2 cellular contexts compared by ENCODE assay signal in genomic region chr22:27621671-27622070, GRCh38.
TF ChIP-seq lines count a peak whose summit lies in the region.

No MANE protein-coding gene starts in this region.

TF ChIP-seq in IMR-90, 13 proteins besides CTCF, POLR2A, EP300 and RAD21:
- TF ChIP-seq FOS (IDR thresholded peaks at IDR 0.05; ENCODE audit: low read depth, low read length) (no peak), RFX5 (IDR thresholded peaks at IDR 0.05; ENCODE audit: low read depth, low read length) (no peak), NFE2L2 (IDR thresholded peaks at IDR 0.05; ENCODE audit: low read depth, low read length) (no peak), USF2 (IDR thresholded peaks at IDR 0.05; ENCODE audit: low read depth, low read length) (no peak), MAFK (IDR thresholded peaks at IDR 0.05; ENCODE audit: low read depth, low read length) (no peak), MXI1 (IDR thresholded peaks at IDR 0.05; ENCODE audit: borderline replicate concordance, low read depth, low read length) (no peak), CHD1 (IDR thresholded peaks at IDR 0.05; ENCODE audit: low read depth, low read length) (no peak), RCOR1 (IDR thresholded peaks at IDR 0.05; ENCODE audit: insufficient replicate concordance, low read length) (no peak), BHLHE40 (IDR thresholded peaks at IDR 0.05; ENCODE audit: low read depth, low read length) (no peak), ELK1 (IDR thresholded peaks at IDR 0.05; ENCODE audit: borderline replicate concordance, low read depth, low read length) (no peak), CEBPB (IDR thresholded peaks at IDR 0.05; ENCODE audit: low read depth, low read length) (no peak), SMC3 (IDR thresholded peaks at IDR 0.05; ENCODE audit: low read depth, low read length) (no peak)

TF ChIP-seq in H1, 55 proteins besides CTCF, POLR2A, EP300 and RAD21:
- TF ChIP-seq ASH2L (IDR thresholded peaks at IDR 0.05; ENCODE audit: low read length) (no peak), TEAD4 (IDR thresholded peaks at IDR 0.05; ENCODE audit: low read depth, low read length) (no peak), EZH2 (IDR thresholded peaks at IDR 0.05; ENCODE audit: low read depth, low read length, severe bottlenecking) (no peak), POU5F1 (IDR thresholded peaks at IDR 0.05; ENCODE audit: low read depth, low read length) (no peak), CEBPB (IDR thresholded peaks at IDR 0.05; ENCODE audit: low read depth, low read length) (no peak), PHF8 (conservative IDR thresholded peaks at IDR 0.05; ENCODE audit: low read depth, low read length) (no peak), CHD7 (IDR thresholded peaks at IDR 0.05; ENCODE audit: insufficient replicate concordance, low read length) (no peak), HDAC6 (IDR thresholded peaks at IDR 0.05; ENCODE audit: low read depth, low read length) (no peak), TBP (IDR thresholded peaks at IDR 0.05; ENCODE audit: low read depth, low read length) (no peak), SP1 (IDR thresholded peaks at IDR 0.05; ENCODE audit: low read depth, low read length) (no peak), KDM4A (IDR thresholded peaks at IDR 0.05; ENCODE audit: low read depth, low read length, severe bottlenecking) (no peak), GABPA (IDR thresholded peaks at IDR 0.05; ENCODE audit: borderline replicate concordance, insufficient read depth, low read length) (no peak), SUZ12 (IDR thresholded peaks at IDR 0.05; ENCODE audit: low read length) (no peak), SIN3A (conservative IDR thresholded peaks at IDR 0.05 in 1 of 2, IDR thresholded peaks at IDR 0.05 in 1 of 2; ENCODE audit: low read depth in 1 of 2, low read length in 2 of 2) (no peak)
